Comparison of ENCODE assay signal across 9 cellular contexts in genomic region chr4:145130788-145131398, GRCh38. TPM values are rescaled to one million over a fixed set of nuclear protein-coding genes. Genes with fewer than 3 reads are reported as not detected.
A peak's percentile ranks its signal among the peaks of the same experiment; 100 is the strongest.
DNase-seq lines count a peak whose midpoint lies in the region; ATAC-seq and TF ChIP-seq lines count a peak whose summit lies in the region.
"Had no signal": no experiment of that assay in that cellular context is flagged by ENCODE, and none has a peak within 500 bp of the region (broad histone marks: within the 10 kb centered on the region; RNA-seq: fewer than 3 reads in every experiment).

No MANE protein-coding gene starts in this region.

- H4K12ac ChIP-seq in trophoblast cell (ENCODE audit: low read depth, low read length), result no peak overlapping the region

- peaks cover 15% of the 10 kb centered on the region for H3K36me3 Mint-ChIP-seq in chondrocyte (ENCODE audit: low read depth)

- H3K27ac ChIP-seq in OCI-LY3 (ENCODE audit: low read length), result peak overlapping the region; percentile 1; the same call in 1 of the 2 replicates
- H3K27ac ChIP-seq in trophoblast cell (ENCODE audit: low read depth, low read length), result no peak overlapping the region

- WGBS in trophoblast cell (ENCODE audit: extremely low coverage, insufficient coverage, insufficient read length), result no CpG with 5 or more reads among the region's 2 CpGs

- H4K20me1 ChIP-seq in OCI-LY3 (ENCODE audit: insufficient read depth, low read length), result peaks cover 29% of the 10 kb centered on the region

- no peaks in the 10 kb centered on the region for H3K27me3 Mint-ChIP-seq in chondrocyte (ENCODE audit: low read depth)

- TF ChIP-seq CTCF in OCI-LY3 (IDR thresholded peaks at IDR 0.05; ENCODE audit: low read depth, low read length), result no peak
- TF ChIP-seq CTCF in chondrocyte (IDR thresholded peaks at IDR 0.05), result no peak
- TF ChIP-seq CTCF in BE2C (IDR thresholded peaks at IDR 0.05; ENCODE audit: low read depth, low read length), result no peak

- peaks cover 45% of the 10 kb centered on the region for H3K36me3 ChIP-seq in OCI-LY3 (replicated peaks; ENCODE audit: low read depth, low read length)
- peaks cover 7 to 8% of the 10 kb centered on the region in 2 experiments for H3K36me3 ChIP-seq in trophoblast cell (ENCODE audit: control insufficient read depth in 1 of 2, insufficient read depth in 2 of 2, low read length in 2 of 2)
- H3K36me3 ChIP-seq in BE2C, result peaks cover 50% of the 10 kb centered on the region

- H3K18ac ChIP-seq in trophoblast cell (ENCODE audit: low read length), result no peak overlapping the region

- H3K9me3 ChIP-seq in OCI-LY3 (ENCODE audit: insufficient read depth, low read length) (no peaks in the 10 kb centered on the region), trophoblast cell (ENCODE audit: insufficient read depth, low read depth, low read length) (no peaks in the 10 kb centered on the region), BE2C (no peaks in the 10 kb centered on the region)

- no peak overlapping the region for H2AK5ac ChIP-seq in trophoblast cell (ENCODE audit: low read length)

- no peak overlapping the region for H4K8ac ChIP-seq in trophoblast cell (ENCODE audit: low read depth, low read length)

- H3K27ac Mint-ChIP-seq in chondrocyte (ENCODE audit: unreplicated experiment), result peak overlapping the region; percentile 67

- H3K4me3 ChIP-seq in OCI-LY3 (ENCODE audit: low read length) (no peak overlapping the region), trophoblast cell (ENCODE audit: low read depth, low read length) (no peak overlapping the region), BE2C (ENCODE audit: low read depth, low read length) (no peak overlapping the region)

- H3K4me2 ChIP-seq in OCI-LY3 (ENCODE audit: low read length) (no peak overlapping the region; the same call in 1 of the 2 replicates), trophoblast cell (ENCODE audit: low read length) (no peak overlapping the region)

- H3K9me3 Mint-ChIP-seq in chondrocyte (ENCODE audit: low read depth), result no peaks in the 10 kb centered on the region

- H2BK120ac ChIP-seq in trophoblast cell (ENCODE audit: insufficient read depth, low read length, poor library complexity), result no peak overlapping the region

- H2AFZ ChIP-seq in OCI-LY3 (ENCODE audit: low read depth, low read length), result no peak overlapping the region
- H2AFZ ChIP-seq in trophoblast cell (ENCODE audit: insufficient read depth, low read length, poor library complexity), result no peak overlapping the region

- ATAC-seq in GM21576 (IDR thresholded peaks at IDR 0.05; ENCODE audit: unreplicated experiment), result no peak

- H2BK12ac ChIP-seq in trophoblast cell (ENCODE audit: low read length), result no peak overlapping the region

- H3K4me1 ChIP-seq in OCI-LY3 (ENCODE audit: low read length), result peaks cover 34% of the 10 kb centered on the region
- no peaks in the 10 kb centered on the region for H3K4me1 ChIP-seq in trophoblast cell (ENCODE audit: control insufficient read depth in 1 of 2, insufficient read depth in 2 of 2, low read length in 2 of 2)
- H3K4me1 ChIP-seq in BE2C, result no peaks in the 10 kb centered on the region

- H2BK5ac ChIP-seq in trophoblast cell (ENCODE audit: low read depth, low read length, poor library complexity), result no peak overlapping the region

- H3K4ac ChIP-seq in trophoblast cell (ENCODE audit: low read depth, low read length), result no peak overlapping the region

- H3K27me3 ChIP-seq in OCI-LY3 (ENCODE audit: low read depth, low read length), result no peaks in the 10 kb centered on the region
- H3K27me3 ChIP-seq in trophoblast cell (ENCODE audit: insufficient read depth, low read length), result no peaks in the 10 kb centered on the region
- H3K27me3 ChIP-seq in BE2C, result no peaks in the 10 kb centered on the region

- no peaks in the 10 kb centered on the region for H3K79me1 ChIP-seq in trophoblast cell (ENCODE audit: low read length)

- no peak overlapping the region for H3K4me3 Mint-ChIP-seq in chondrocyte (ENCODE audit: unreplicated experiment)

- DNase-seq in GM04503 (ENCODE audit: low read depth) (peak; percentile 95), chondrocyte (ENCODE audit: low spot score) (no peak), trophoblast cell (peak; percentile 73 to 85), NCI-H345 (lab: John Stamatoyannopoulos, UW) (no peak), BE2C (no peak), NCI-H1436 treated with DMSO at 0.1 percent for 48 hours (lab: John Stamatoyannopoulos, UW) (no peak)
- DNase-seq: Right ventricle myocardium superior had no signal

- no peak overlapping the region for H4K91ac ChIP-seq in trophoblast cell (ENCODE audit: low read depth, low read length)

- H3K79me2 ChIP-seq in OCI-LY3 (ENCODE audit: low read length) (no peaks in the 10 kb centered on the region; the same call in 1 of the 2 replicates), trophoblast cell (ENCODE audit: control insufficient read depth, insufficient read depth, low read length, poor library complexity) (no peaks in the 10 kb centered on the region)

- H3K23ac ChIP-seq in trophoblast cell (ENCODE audit: low read length), result no peak overlapping the region

- H3K14ac ChIP-seq in trophoblast cell (ENCODE audit: low read length), result no peak overlapping the region

- peaks cover 25% of the 10 kb centered on the region for H3K4me1 Mint-ChIP-seq in chondrocyte (ENCODE audit: low read depth)

- H3K9ac ChIP-seq in OCI-LY3 (ENCODE audit: low read length) (no peak overlapping the region), trophoblast cell (ENCODE audit: low read length) (no peak overlapping the region)

RNA-seq across cellular contexts. Expression of gene ABCE1, which starts 32.8 kb away (rescaled TPM):
- total RNA-seq in chondrocyte, result 48.8 to 75.3 TPM (median 53.1 TPM) in 3 replicates
- 49.1 TPM in 2 replicates for polyA plus RNA-seq in trophoblast cell (2013)
- 117 TPM for polyA plus RNA-seq in BE2C (2012; ENCODE audit: insufficient read depth, insufficient read length, low read depth)

RNA-seq across cellular contexts. Expression of gene ANAPC10, which starts 32.9 kb away (rescaled TPM):
- 17.7 to 21.4 TPM (median 18.3 TPM) in 3 replicates for total RNA-seq in chondrocyte
- polyA plus RNA-seq in trophoblast cell (2013), result 13.8 and 14.1 TPM in 2 replicates
- polyA plus RNA-seq in BE2C (2012; ENCODE audit: insufficient read depth, insufficient read length, low read depth), result 18.9 TPM

RNA-seq across cellular contexts. Expression of gene OTUD4, which starts 49.5 kb away (rescaled TPM):
- 27.7 to 35.4 TPM (median 29.6 TPM) in 3 replicates for total RNA-seq in chondrocyte
- 15.6 and 16.1 TPM in 2 replicates for polyA plus RNA-seq in trophoblast cell (2013)
- 5.6 TPM for polyA plus RNA-seq in BE2C (2012; ENCODE audit: insufficient read depth, insufficient read length, low read depth)

Comparison
In these comparisons a context has a peak if more than half of its experiments do, and no peak if none do; other contexts are left out.
1. DNase-seq: peak in GM04503 (single experiment) and trophoblast cell (2 of 2); none in chondrocyte (single experiment), NCI-H345 (single experiment), BE2C (single experiment) and NCI-H1436 treated with DMSO at 0.1 percent for 48 hours (single experiment).